22 cellular contexts compared by ENCODE assay signal in the genomic region with DNA sequence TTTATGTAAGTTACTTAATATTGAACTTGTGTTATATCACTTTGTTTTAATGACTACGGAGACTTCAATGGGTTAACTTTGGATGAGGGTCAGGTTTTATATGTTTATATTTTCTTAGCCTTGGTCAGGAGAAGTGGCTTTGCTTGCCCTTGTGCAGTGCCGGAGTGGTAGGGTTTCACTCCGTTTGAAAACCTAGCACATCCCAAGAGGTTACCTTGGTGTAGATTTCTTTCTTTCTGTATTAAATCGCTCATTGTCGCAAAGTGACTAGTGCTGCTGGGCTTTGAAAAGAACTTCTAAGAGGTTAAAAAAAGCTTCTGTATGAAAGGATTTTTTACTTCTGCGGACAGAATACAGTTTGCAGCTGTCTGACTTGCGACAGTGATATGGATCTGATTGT.
"Had no signal": no experiment of that assay in that cellular context is flagged by ENCODE, and none has a peak within 500 bp of the region (broad histone marks: within the 10 kb centered on the region; RNA-seq: fewer than 3 reads in every experiment).

No MANE protein-coding gene starts in this region.

- H3K4me3 ChIP-seq: MG63 had no signal

- H3K9me3 Mint-ChIP-seq: activated CD4-positive, alpha-beta memory T cell treated with anti-CD3 and anti-CD28 coated beads, Interleukin-2, amount 10 ng/mL, durations not matched to agents 7 days and 5 days; activated T-helper 2 cell treated with anti-CD3 and anti-CD28 coated beads, Interferon-gamma antibody, Interleukin-2, Interleukin-4, amounts not matched to agents 10 μg/mL and 5 μg/mL and 100 μg/mL, durations not matched to agents 14 hours and 24 hours and 36 hours had no signal

- H3K36me3 ChIP-seq: MG63 had no signal

- H3K27me3 ChIP-seq: MG63 had no signal

- ATAC-seq: activated CD4-positive, alpha-beta T cell treated with anti-CD3 and anti-CD28 coated beads for 36 hours had no signal

- H3K27me3 Mint-ChIP-seq: activated CD4-positive, alpha-beta memory T cell treated with anti-CD3 and anti-CD28 coated beads, Interleukin-2, amount 10 ng/mL, durations not matched to agents 7 days and 5 days; activated CD4-positive, alpha-beta T cell treated with anti-CD3 and anti-CD28 coated beads for 36 hours had no signal

- DNase-seq: activated CD4-positive, alpha-beta memory T cell treated with anti-CD3 and anti-CD28 coated beads, Interleukin-2, amount 10 ng/mL, durations not matched to agents 7 days and 5 days; activated CD4-positive, alpha-beta T cell treated with anti-CD3 and anti-CD28 coated beads for 36 hours; activated CD4-positive, alpha-beta T cell treated with anti-CD3 and anti-CD28 coated beads, Interleukin-2, amount 50 U/mL, for 1 hour; activated naive CD4-positive, alpha-beta T cell treated with anti-CD3 and anti-CD28 coated beads, Interleukin-2, amount 50 U/mL, for 16 hours; activated T-cell treated with anti-CD3 and anti-CD28 coated beads for 4 hours; activated T-cell treated with anti-CD3 and anti-CD28 coated beads, Interleukin-2, amount 50 U/mL, for 48 hours; aorta; MG63; MV-4-11; NCI-H1092 treated with DMSO at 0.1 percent for 48 hours; NCI-H1417 treated with DMSO at 0.1 percent for 48 hours; NCI-H187; NCI-H2081; NCI-H2171; NCI-H226; NCI-H526; NCI-H774; SIG-M5; SK-N-SH; T-helper 1 cell had no signal

- H3K27ac Mint-ChIP-seq: activated CD4-positive, alpha-beta memory T cell treated with anti-CD3 and anti-CD28 coated beads, Interleukin-2, amount 10 ng/mL, durations not matched to agents 7 days and 5 days; activated CD4-positive, alpha-beta T cell treated with anti-CD3 and anti-CD28 coated beads for 36 hours; activated T-helper 2 cell treated with anti-CD3 and anti-CD28 coated beads, Interferon-gamma antibody, Interleukin-2, Interleukin-4, amounts not matched to agents 10 μg/mL and 5 μg/mL and 100 μg/mL, durations not matched to agents 14 hours and 24 hours and 36 hours had no signal

- H3K9me3 ChIP-seq: MG63, SK-N-SH had no signal

- H3K4me3 Mint-ChIP-seq: activated CD4-positive, alpha-beta memory T cell treated with anti-CD3 and anti-CD28 coated beads, Interleukin-2, amount 10 ng/mL, durations not matched to agents 7 days and 5 days; activated CD4-positive, alpha-beta T cell treated with anti-CD3 and anti-CD28 coated beads for 36 hours had no signal

- H3K27ac ChIP-seq: VCaP had no signal

- H3K4me1 Mint-ChIP-seq: activated CD4-positive, alpha-beta memory T cell treated with anti-CD3 and anti-CD28 coated beads, Interleukin-2, amount 10 ng/mL, durations not matched to agents 7 days and 5 days; activated CD4-positive, alpha-beta T cell treated with anti-CD3 and anti-CD28 coated beads for 36 hours had no signal
